In the genomic region with DNA sequence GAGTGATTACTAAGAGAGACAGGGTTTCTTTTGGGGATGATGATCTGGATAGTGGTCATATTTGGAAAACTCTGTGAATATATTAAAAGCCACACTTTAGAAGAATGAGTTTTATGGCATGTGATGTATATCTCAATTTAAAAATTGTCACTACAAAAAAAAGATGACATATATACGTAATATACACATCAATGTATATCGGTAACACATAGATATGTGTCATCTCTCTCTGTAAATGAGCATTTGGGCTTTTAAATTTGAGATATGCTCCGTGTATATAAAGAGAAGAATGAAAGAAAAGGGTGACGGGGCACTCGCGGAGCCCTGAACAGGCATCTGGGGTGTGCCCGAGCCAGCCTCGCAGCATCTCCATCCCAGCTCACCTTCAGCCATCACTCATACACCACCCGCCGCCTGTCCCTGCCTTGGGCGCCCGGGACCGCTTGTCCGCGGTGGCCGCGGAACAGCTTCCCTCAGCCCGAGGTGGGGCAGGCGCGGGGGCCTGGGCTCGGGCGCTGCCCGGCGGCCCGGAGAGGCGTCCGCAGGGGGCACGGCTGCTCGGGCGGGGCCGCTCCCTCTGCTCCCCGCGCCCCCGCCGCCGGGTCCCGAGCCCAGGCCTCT, we compare ENCODE assay signal across 8 cellular contexts. TPM values are rescaled to one million over a fixed set of nuclear protein-coding genes. Genes with fewer than 3 reads are reported as not detected.
DNase-seq lines count a peak whose midpoint lies in the region; ATAC-seq, FAIRE-seq and TF ChIP-seq lines count a peak whose summit lies in the region.

No MANE protein-coding gene starts in this region.

- CTCF ChIA-PET in K562 (lab: Yijun Ruan, JAX; ENCODE audit: low intra/inter-chr PET ratio), result no interaction called here

- no peak for TF ChIP-seq RAD21 in K562 (CRISPR knock-in tag; conservative IDR thresholded peaks at IDR 0.05 in 1 of 2, IDR thresholded peaks at IDR 0.05 in 1 of 2)

- no peaks in the 10 kb centered on the region for H3K9me3 ChIP-seq in K562 (replicated peaks; ENCODE audit: control insufficient read depth, insufficient read depth, low read depth, low read length)

- intact Hi-C loops in K562 (cut with micrococcal nuclease), result loop anchor here (10.0 kb wide), 1 partner anchor 573 kb away; no protein-coding TSS in a partner anchor

- peak; percentile 41 for DNase-seq in RPMI8226
- DNase-seq in K562 (ENCODE audit: extremely low read depth in 1 of 4, low spot score in 3 of 4), result peak in 2 of 4 experiments; percentile 3 to 19
- DNase-seq in kidney tubule cell (ENCODE audit: low spot score), result peak; percentile 39
- DNase-seq in stimulated activated CD8-positive, alpha-beta memory T cell treated with anti-CD3 and anti-CD28 coated beads, Interleukin-12 subunit alpha, Interleukin-12 subunit beta, amount 100 ng/mL, for 1 hour (ENCODE audit: low read depth), result peak; percentile 21
- DNase-seq in GOT3 (lab: John Stamatoyannopoulos, UW), result no peak
- DNase-seq in putamen (ENCODE audit: low spot score), result no peak

- TF ChIP-seq POLR2A in K562 (conservative IDR thresholded peaks at IDR 0.05), result no peak

- H2AFZ ChIP-seq in K562 (ENCODE audit: low read depth, low read length), result peak overlapping the region; percentile 89

- no peaks in the 10 kb centered on the region for H3K9me1 ChIP-seq in K562 (ENCODE audit: control insufficient read depth, insufficient read depth, low read length)

- no peak for TF ChIP-seq CTCF in K562 (IDR thresholded peaks at IDR 0.05 in 2 of 3, conservative IDR thresholded peaks at IDR 0.05 in 1 of 3; ENCODE audit: insufficient read depth in 2 of 3, low read depth in 1 of 3, low read length in 3 of 3)

- peak overlapping the region; percentile 45 to 90; a peak in 3 of 4 replicates for H3K9ac ChIP-seq in K562 (ENCODE audit: insufficient read depth in 1 of 2, low read depth in 2 of 2, low read length in 2 of 2)

- no peaks in the 10 kb centered on the region for H4K20me1 ChIP-seq in K562 (replicated peaks; ENCODE audit: control insufficient read depth, insufficient read depth, low read length)

- TF ChIP-seq EP300 in K562 (IDR thresholded peaks at IDR 0.05; ENCODE audit: low read length), result no peak

- peak; percentile 26 for ATAC-seq in GM18517 (IDR thresholded peaks at IDR 0.05; ENCODE audit: unreplicated experiment)
- peak; percentile 26 for ATAC-seq in HG02981 (IDR thresholded peaks at IDR 0.05; ENCODE audit: unreplicated experiment)
- ATAC-seq in K562, result peak; percentile 45

- no TSS peak for BruUV-seq in K562 (replicated peaks; lab: Mats Ljungman, UMichigan)

- POLR2A ChIA-PET in K562 (lab: Yijun Ruan, JAX), result no interaction called here

- peak overlapping the region; percentile 81 for H3K4me2 ChIP-seq in K562 (ENCODE audit: insufficient read depth, low read length)

- H3K79me2 ChIP-seq in K562 (ENCODE audit: control insufficient read depth, insufficient read depth, low read length), result no peaks in the 10 kb centered on the region

- in situ Hi-C loops in K562 (cut with MboI), result no loop called here

- no peaks in the 10 kb centered on the region for H3K36me3 ChIP-seq in K562 (ENCODE audit: control insufficient read depth, insufficient read depth, low read length)

- no peak overlapping the region for H3K27ac ChIP-seq in K562 (ENCODE audit: extremely low read depth, low read depth, low read length)

- 4% methylated on average over 33 of the region's 37 CpGs for WGBS in K562 (ENCODE audit: insufficient coverage, low coverage, missing lambda C conversion rate)

- H3K4me3 ChIP-seq in K562, result peak overlapping the region; percentile 48

- H3K4me1 ChIP-seq in K562 (replicated peaks in 1 of 2; ENCODE audit: control insufficient read depth in 2 of 2, insufficient read depth in 2 of 2, low read length in 2 of 2), result peaks cover 18% of the 10 kb centered on the region in 2 experiments; a peak in 4 of 5 replicates

- peaks cover 17 to 27% of the 10 kb centered on the region in 2 experiments for H3K27me3 ChIP-seq in K562 (ENCODE audit: control insufficient read depth in 2 of 2, insufficient read depth in 2 of 2, low read length in 2 of 2)

- no peak for FAIRE-seq in K562 (lab: Jason Lieb, UNC)

TF ChIP-seq in K562, 482 proteins besides CTCF, POLR2A, EP300 and RAD21:
- TF ChIP-seq PPARD (CRISPR knock-in tag; IDR thresholded peaks at IDR 0.05) (no peak), HMGN3 (IDR thresholded peaks at IDR 0.05; ENCODE audit: borderline replicate concordance, extremely low read depth, insufficient read length, low read depth, low read length) (peak; percentile 30), CTBP1 (IDR thresholded peaks at IDR 0.05; ENCODE audit: borderline replicate concordance) (peak; percentile 42; the same call in 1 of the 2 replicates), KDM4B (IDR thresholded peaks at IDR 0.05; ENCODE audit: borderline replicate concordance in 2 of 2, low read depth in 1 of 2) (no peak)
- TF ChIP-seq, protein P1, sequence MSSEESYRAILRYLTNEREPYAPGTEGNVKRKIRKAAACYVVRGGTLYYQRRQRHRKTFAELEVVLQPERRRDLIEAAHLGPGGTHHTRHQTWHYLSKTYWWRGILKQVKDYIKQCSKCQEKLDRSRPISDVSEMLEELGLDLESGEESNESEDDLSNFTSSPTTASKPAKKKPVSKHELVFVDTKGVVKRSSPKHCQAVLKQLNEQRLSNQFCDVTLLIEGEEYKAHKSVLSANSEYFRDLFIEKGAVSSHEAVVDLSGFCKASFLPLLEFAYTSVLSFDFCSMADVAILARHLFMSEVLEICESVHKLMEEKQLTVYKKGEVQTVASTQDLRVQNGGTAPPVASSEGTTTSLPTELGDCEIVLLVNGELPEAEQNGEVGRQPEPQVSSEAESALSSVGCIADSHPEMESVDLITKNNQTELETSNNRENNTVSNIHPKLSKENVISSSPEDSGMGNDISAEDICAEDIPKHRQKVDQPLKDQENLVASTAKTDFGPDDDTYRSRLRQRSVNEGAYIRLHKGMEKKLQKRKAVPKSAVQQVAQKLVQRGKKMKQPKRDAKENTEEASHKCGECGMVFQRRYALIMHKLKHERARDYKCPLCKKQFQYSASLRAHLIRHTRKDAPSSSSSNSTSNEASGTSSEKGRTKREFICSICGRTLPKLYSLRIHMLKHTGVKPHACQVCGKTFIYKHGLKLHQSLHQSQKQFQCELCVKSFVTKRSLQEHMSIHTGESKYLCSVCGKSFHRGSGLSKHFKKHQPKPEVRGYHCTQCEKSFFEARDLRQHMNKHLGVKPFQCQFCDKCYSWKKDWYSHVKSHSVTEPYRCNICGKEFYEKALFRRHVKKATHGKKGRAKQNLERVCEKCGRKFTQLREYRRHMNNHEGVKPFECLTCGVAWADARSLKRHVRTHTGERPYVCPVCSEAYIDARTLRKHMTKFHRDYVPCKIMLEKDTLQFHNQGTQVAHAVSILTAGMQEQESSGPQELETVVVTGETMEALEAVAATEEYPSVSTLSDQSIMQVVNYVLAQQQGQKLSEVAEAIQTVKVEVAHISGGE (CRISPR knock-in tag; IDR thresholded peaks at IDR 0.05), result 0 out of 6 replicates have a peak, but pooled peaks of 1 of the 3 experiments have one; percentile 2

RNA-seq across cellular contexts. Expression of a gene that starts 0.6 kb away (rescaled TPM):
- 0.67 and 2.7 TPM in 2 replicates for total RNA-seq in K562 (2011; cell fraction: chromatin; rRNA removed; ENCODE audit: low replicate concordance)
- 0.13 and 0.33 TPM in 2 replicates for total RNA-seq in K562 (2011; cell fraction: nucleolus; rRNA removed)
- total RNA-seq in K562 (2011; cell fraction: nucleoplasm; rRNA removed), result 0.22 and 0.31 TPM in 2 replicates
- total RNA-seq in K562 (2014; rRNA removed), result 0.04 TPM in 1 of 2 replicates, not detected in the other
- 0.26 and 0.36 TPM in 2 replicates for total RNA-seq in K562 (2014; rRNA removed; fragmentation: Illumina TruSeq; extraction: Trizol)
- 0.04 and 0.47 TPM in 2 replicates for total RNA-seq in K562 (2015; rRNA removed; fragmentation: Illumina TruSeq; extraction: Trizol)
- total RNA-seq in K562 (2021), result 0.47 and 0.89 TPM in 2 replicates
- 0.07 and 0.24 TPM in 2 replicates for polyA plus RNA-seq in K562 (2011; rRNA removed)
- polyA plus RNA-seq in K562 (2011; cell fraction: cytosol; rRNA removed), result 0.03 TPM in 1 of 2 replicates, not detected in the other
- 0.10 and 0.17 TPM in 2 replicates for polyA plus RNA-seq in K562 (2011; cell fraction: nucleus; rRNA removed)
- polyA plus RNA-seq in K562 (2012), result 0.17 and 0.38 TPM in 2 replicates
- polyA plus RNA-seq in K562 (2014; fragmentation: Illumina TruSeq; extraction: Trizol), result 0.03 and 0.04 TPM in 2 replicates
- polyA plus RNA-seq in K562 (2014; fragmentation: Nextera tagmentation; extraction: Ambion mirVana), result under 1 TPM; 0.01 to 0.08 TPM
- 0.05 and 0.09 TPM in 2 replicates for polyA plus RNA-seq in K562 (2014; rRNA removed)
- polyA minus RNA-seq in K562 (2011; rRNA and poly(A)+ RNA removed), result 0.60 and 0.87 TPM in 2 replicates
- polyA minus RNA-seq in K562 (2011; cell fraction: cytosol; rRNA and poly(A)+ RNA removed), result not detected in 2 replicates
- polyA minus RNA-seq in K562 (2011; cell fraction: nucleus; rRNA and poly(A)+ RNA removed), result 0.78 and 1.1 TPM in 2 replicates

RNA-seq across cellular contexts. Expression of a gene that starts 28.6 kb away (rescaled TPM):
- total RNA-seq in K562 (2011; cell fraction: chromatin; rRNA removed; ENCODE audit: low replicate concordance), result 13.1 and 19.3 TPM in 2 replicates
- total RNA-seq in K562 (2011; cell fraction: nucleolus; rRNA removed), result 5.2 and 7.5 TPM in 2 replicates
- 11.4 and 18.4 TPM in 2 replicates for total RNA-seq in K562 (2011; cell fraction: nucleoplasm; rRNA removed)
- 36.2 and 38.5 TPM in 2 replicates for total RNA-seq in K562 (2014; rRNA removed)
- 39.9 and 43.8 TPM in 2 replicates for total RNA-seq in K562 (2014; rRNA removed; fragmentation: Illumina TruSeq; extraction: Trizol)
- total RNA-seq in K562 (2015; rRNA removed; fragmentation: Illumina TruSeq; extraction: Trizol), result 30.3 and 32.0 TPM in 2 replicates
- total RNA-seq in K562 (2021), result 32.7 and 35.1 TPM in 2 replicates
- polyA plus RNA-seq in K562 (2011; rRNA removed), result 14.7 and 19.4 TPM in 2 replicates
- polyA plus RNA-seq in K562 (2011; cell fraction: cytosol; rRNA removed), result 9.1 and 12.6 TPM in 2 replicates
- 3.9 and 4.9 TPM in 2 replicates for polyA plus RNA-seq in K562 (2011; cell fraction: nucleus; rRNA removed)
- 25.7 and 49.8 TPM in 2 replicates for polyA plus RNA-seq in K562 (2012)
- polyA plus RNA-seq in K562 (2014; fragmentation: Illumina TruSeq; extraction: Trizol), result 33.4 and 37.9 TPM in 2 replicates
- polyA plus RNA-seq in K562 (2014; fragmentation: Nextera tagmentation; extraction: Ambion mirVana), result 100 to 1,000 TPM in 1 of 2 experiments, 10 to 100 TPM in 1; 98.7 to 108 TPM
- 19.7 and 22.3 TPM in 2 replicates for polyA plus RNA-seq in K562 (2014; rRNA removed)
- 12.6 and 14.4 TPM in 2 replicates for polyA minus RNA-seq in K562 (2011; rRNA and poly(A)+ RNA removed)
- 2.7 and 13.5 TPM in 2 replicates for polyA minus RNA-seq in K562 (2011; cell fraction: cytosol; rRNA and poly(A)+ RNA removed)
- polyA minus RNA-seq in K562 (2011; cell fraction: nucleus; rRNA and poly(A)+ RNA removed), result 7.7 and 9.8 TPM in 2 replicates

Comparison
In these comparisons a context has a peak if more than half of its experiments do, and no peak if none do; other contexts are left out.
1. DNase-seq: peak in RPMI8226 (single experiment), kidney tubule cell (single experiment) and stimulated activated CD8-positive, alpha-beta memory T cell treated with anti-CD3 and anti-CD28 coated beads, Interleukin-12 subunit alpha, Interleukin-12 subunit beta, amount 100 ng/mL, for 1 hour (single experiment); none in GOT3 (single experiment) and putamen (single experiment).
2. Peak in every context shown above with its lines, with median percentiles within 50 percentile points of each other: ATAC-seq.